9 cellular contexts compared by ENCODE assay signal in genomic region chr20:49983123-49983847, GRCh38. TPM values are rescaled to one million over a fixed set of nuclear protein-coding genes. Genes with fewer than 3 reads are reported as not detected.
A peak's percentile ranks its signal among the peaks of the same experiment; 100 is the strongest.
DNase-seq lines count a peak whose midpoint lies in the region; ATAC-seq and TF ChIP-seq lines count a peak whose summit lies in the region.
"Had no signal": no experiment of that assay in that cellular context is flagged by ENCODE, and none has a peak within 500 bp of the region (broad histone marks: within the 10 kb centered on the region; RNA-seq: fewer than 3 reads in every experiment).

No MANE protein-coding gene starts in this region.

- no peak overlapping the region for H3K27ac Mint-ChIP-seq in activated naive CD4-positive, alpha-beta T cell treated with anti-CD3 and anti-CD28 coated beads, Interleukin-2, amount 50 U/mL, for 24 hours
- H3K27ac Mint-ChIP-seq in type B pancreatic cell, result peak overlapping the region; percentile 79

- H3K36me3 Mint-ChIP-seq in activated naive CD4-positive, alpha-beta T cell treated with anti-CD3 and anti-CD28 coated beads, Interleukin-2, amount 50 U/mL, for 24 hours, result no peaks in the 10 kb centered on the region
- H3K36me3 Mint-ChIP-seq in type B pancreatic cell, result peaks cover 23% of the 10 kb centered on the region

- H3K4me3 ChIP-seq in astrocyte of the cerebellum (ENCODE audit: low read depth, low read length) (peak overlapping the region; percentile 98), lower lobe of right lung (peak overlapping the region; percentile 62)

- H3K27ac ChIP-seq in lower lobe of right lung, result peak overlapping the region; percentile 72
- H3K27ac ChIP-seq: RWPE1 had no signal

- no peak for TF ChIP-seq CTCF in astrocyte of the cerebellum (IDR thresholded peaks at IDR 0.05; ENCODE audit: low read depth, low read length, missing control alignments)
- no peak for TF ChIP-seq CTCF in lower lobe of right lung (IDR thresholded peaks at IDR 0.05)
- TF ChIP-seq CTCF in type B pancreatic cell (conservative IDR thresholded peaks at IDR 0.05), result no peak

- peaks cover 32% of the 10 kb centered on the region for H3K4me1 Mint-ChIP-seq in activated naive CD4-positive, alpha-beta T cell treated with anti-CD3 and anti-CD28 coated beads, Interleukin-2, amount 50 U/mL, for 24 hours
- peaks cover 33% of the 10 kb centered on the region for H3K4me1 Mint-ChIP-seq in type B pancreatic cell (ENCODE audit: unreplicated experiment)

- H3K4me3 Mint-ChIP-seq in activated naive CD4-positive, alpha-beta T cell treated with anti-CD3 and anti-CD28 coated beads, Interleukin-2, amount 50 U/mL, for 24 hours, result peak overlapping the region; percentile 61
- H3K4me3 Mint-ChIP-seq in type B pancreatic cell, result peak overlapping the region; percentile 95

- intact Hi-C loops in lower lobe of right lung (cut with DNase I), result no loop called here

- in situ Hi-C loops in astrocyte of the cerebellum (cut with HindIII; ENCODE audit: low sequenced_read_pairs), result loop anchor here (25.0 kb wide), 1 partner anchor 104 kb away; no protein-coding TSS in a partner anchor

- DNase-seq in activated naive CD4-positive, alpha-beta T cell treated with anti-CD3 and anti-CD28 coated beads, Interleukin-2, amount 50 U/mL, for 16 hours, result no peak
- DNase-seq in astrocyte of the cerebellum (ENCODE audit: low read depth) (no peak), lower lobe of right lung (no peak), type B pancreatic cell (ENCODE audit: extremely low spot score, unreplicated experiment) (no peak), mucosa of gallbladder (ENCODE audit: low spot score) (no peak)

- H3K9me3 Mint-ChIP-seq in activated naive CD4-positive, alpha-beta T cell treated with anti-CD3 and anti-CD28 coated beads, Interleukin-2, amount 50 U/mL, for 24 hours, result no peaks in the 10 kb centered on the region
- H3K9me3 Mint-ChIP-seq in type B pancreatic cell, result no peaks in the 10 kb centered on the region

- no peaks in the 10 kb centered on the region for H3K27me3 ChIP-seq in lower lobe of right lung (ENCODE audit: low read depth)

- peaks cover 11% of the 10 kb centered on the region for H3K36me3 ChIP-seq in lower lobe of right lung

- H3K9me3 ChIP-seq in lower lobe of right lung, result no peaks in the 10 kb centered on the region

- no peak for ATAC-seq in lower lobe of right lung
- no peak for ATAC-seq in HG03097 (IDR thresholded peaks at IDR 0.05; ENCODE audit: low FRiP score, unreplicated experiment)
- no peak for ATAC-seq in GM21528 (IDR thresholded peaks at IDR 0.05; ENCODE audit: low FRiP score, unreplicated experiment)

- peaks cover 55% of the 10 kb centered on the region for H3K4me1 ChIP-seq in lower lobe of right lung

- H3K27me3 Mint-ChIP-seq in activated naive CD4-positive, alpha-beta T cell treated with anti-CD3 and anti-CD28 coated beads, Interleukin-2, amount 50 U/mL, for 24 hours, result no peaks in the 10 kb centered on the region
- peaks cover 27% of the 10 kb centered on the region for H3K27me3 Mint-ChIP-seq in type B pancreatic cell

RNA-seq across cellular contexts. Expression of gene SNAI1, which starts 0.5 kb away (rescaled TPM):
- total RNA-seq in lower lobe of right lung, result 1.9 TPM
- 12.1 and 30.8 TPM in 2 replicates for total RNA-seq in type B pancreatic cell (ENCODE audit: low replicate concordance)
- total RNA-seq in mucosa of gallbladder, result 3.2 TPM

RNA-seq across cellular contexts. Expression of gene RNF114, which starts 47.1 kb away (rescaled TPM):
- total RNA-seq in lower lobe of right lung (63.0 TPM), type B pancreatic cell (ENCODE audit: low replicate concordance) (62.9 and 72.1 TPM in 2 replicates), mucosa of gallbladder (78.8 TPM)
